ENCODE assay signal across 20 cellular contexts in the genomic region with DNA sequence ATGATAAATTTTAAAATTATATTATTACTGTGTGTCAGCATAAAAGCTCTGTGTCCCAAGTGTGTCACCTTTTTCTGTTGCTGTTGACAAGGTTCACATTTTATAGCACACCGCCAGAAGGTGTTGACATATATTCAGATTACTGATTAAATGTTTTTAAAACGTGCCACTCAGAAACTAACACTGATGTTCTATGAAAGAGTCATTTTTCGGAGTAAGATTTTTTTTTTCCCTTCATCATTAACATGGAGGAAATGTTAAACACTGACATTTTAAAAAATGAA.
A peak's percentile ranks its signal among the peaks of the same experiment; 100 is the strongest.
DNase-seq lines count a peak whose midpoint lies in the region; ATAC-seq lines count a peak whose summit lies in the region.
"Had no signal": no experiment of that assay in that cellular context is flagged by ENCODE, and none has a peak within 500 bp of the region (broad histone marks: within the 10 kb centered on the region; RNA-seq: fewer than 3 reads in every experiment).

No MANE protein-coding gene starts in this region.

- H2AFZ ChIP-seq in Karpas-422 (ENCODE audit: low read length), result no peak overlapping the region
- H2AFZ ChIP-seq: GM23248 had no signal

- no peaks in the 10 kb centered on the region for H4K20me1 ChIP-seq in Karpas-422 (ENCODE audit: insufficient read depth, low read depth, low read length)
- H4K20me1 ChIP-seq: BLaER1 treated with 17β-estradiol and CSF1 and Interleukin-3, amounts not matched to agents 10 nM and 100 nM had no signal

- H3K27me3 Mint-ChIP-seq in activated T-cell treated with anti-CD3 and anti-CD28 coated beads, Interleukin-2, amount 50 U/mL, for 4 hours (ENCODE audit: low read depth), result no peaks in the 10 kb centered on the region
- H3K27me3 Mint-ChIP-seq: B cell had no signal

- H3K9ac ChIP-seq in Karpas-422 (ENCODE audit: low read length), result peak overlapping the region; percentile 43
- H3K9ac ChIP-seq: BLaER1 treated with 17β-estradiol and CSF1 and Interleukin-3, amounts not matched to agents 10 nM and 100 nM; GM23248 had no signal

- peak; percentile 19 for DNase-seq in NCI-H1694 treated with DMSO at 0.1 percent for 48 hours (lab: John Stamatoyannopoulos, UW)
- no peak for DNase-seq in NCI-H1694 (lab: John Stamatoyannopoulos, UW)
- DNase-seq in Karpas-422, result no peak
- no peak for DNase-seq in left colon
- DNase-seq in NCI-H2029 treated with DMSO at 0.1 percent for 48 hours (lab: John Stamatoyannopoulos, UW), result no peak
- DNase-seq in activated T-cell treated with anti-CD3 and anti-CD28 coated beads, Interleukin-2, amount 50 U/mL, for 4 hours, result no peak
- DNase-seq: 8988T; Calu3; CD8-positive, alpha-beta T cell; DMS 273 treated with DMSO at 0.1 percent for 48 hours; DMS53; DND-41; EL; GM23248; HFFc6 had no signal

- H3K27ac ChIP-seq in Karpas-422 (ENCODE audit: low read length), result peak overlapping the region; percentile 94
- H3K27ac ChIP-seq: BLaER1 treated with 17β-estradiol and CSF1 and Interleukin-3, amounts not matched to agents 10 nM and 100 nM; GM23248 had no signal

- H3K36me3 ChIP-seq in Karpas-422 (ENCODE audit: insufficient read depth, low read length), result no peaks in the 10 kb centered on the region
- H3K36me3 ChIP-seq: BLaER1 treated with 17β-estradiol and CSF1 and Interleukin-3, amounts not matched to agents 10 nM and 100 nM; HAP-1 had no signal

- H3K4me1 ChIP-seq in Karpas-422 (ENCODE audit: low read length), result peaks cover 63% of the 10 kb centered on the region

- H3K4me2 ChIP-seq in Karpas-422 (ENCODE audit: low read depth, low read length, poor library complexity, severe bottlenecking), result peak overlapping the region; percentile 55

- H3K4me3 Mint-ChIP-seq in activated T-cell treated with anti-CD3 and anti-CD28 coated beads, Interleukin-2, amount 50 U/mL, for 4 hours, result no peak overlapping the region
- H3K4me3 Mint-ChIP-seq: B cell; CD8-positive, alpha-beta T cell; HFFc6 had no signal

- peak overlapping the region; percentile 10 for H3K4me3 ChIP-seq in Karpas-422 (ENCODE audit: low read length)
- H3K4me3 ChIP-seq: BLaER1 treated with 17β-estradiol and CSF1 and Interleukin-3, amounts not matched to agents 10 nM and 100 nM; GM23248; HAP-1 had no signal

- H3K36me3 Mint-ChIP-seq in activated T-cell treated with anti-CD3 and anti-CD28 coated beads, Interleukin-2, amount 50 U/mL, for 4 hours (ENCODE audit: insufficient read depth), result peaks cover 3% of the 10 kb centered on the region

- peak; percentile 54 for ATAC-seq in left colon
- no peak for ATAC-seq in activated T-cell treated with anti-CD3 and anti-CD28 coated beads, Interleukin-2, amount 50 U/mL, for 4 hours
- no peak for ATAC-seq in GM18858 (IDR thresholded peaks at IDR 0.05; ENCODE audit: unreplicated experiment)
- ATAC-seq: CD8-positive, alpha-beta T cell; HepG2 had no signal

- H3K27me3 ChIP-seq in Karpas-422 (ENCODE audit: low read length), result no peaks in the 10 kb centered on the region
- H3K27me3 ChIP-seq: BLaER1 treated with 17β-estradiol and CSF1 and Interleukin-3, amounts not matched to agents 10 nM and 100 nM had no signal

- H3K9me2 ChIP-seq in Karpas-422 (replicated peaks; ENCODE audit: insufficient read depth, low read length), result no peaks in the 10 kb centered on the region

- intact Hi-C loops in left colon (cut with DNase I, micrococcal nuclease), result no loop called here

- no peaks in the 10 kb centered on the region for H3K9me3 ChIP-seq in Karpas-422 (ENCODE audit: low read length)
- H3K9me3 ChIP-seq: BLaER1 treated with 17β-estradiol and CSF1 and Interleukin-3, amounts not matched to agents 10 nM and 100 nM; HAP-1 had no signal

- peaks cover 2% of the 10 kb centered on the region for H3K4me1 Mint-ChIP-seq in activated T-cell treated with anti-CD3 and anti-CD28 coated beads, Interleukin-2, amount 50 U/mL, for 4 hours (ENCODE audit: low read depth)
- H3K4me1 Mint-ChIP-seq: B cell had no signal

- H3K9me3 Mint-ChIP-seq in activated T-cell treated with anti-CD3 and anti-CD28 coated beads, Interleukin-2, amount 50 U/mL, for 4 hours, result no peaks in the 10 kb centered on the region
- H3K9me3 Mint-ChIP-seq: CD8-positive, alpha-beta T cell; HFFc6 had no signal

- H3K79me2 ChIP-seq in Karpas-422 (ENCODE audit: low read length), result no peaks in the 10 kb centered on the region
